ENCODE assay signal across 1 cellular context in genomic region chr6:100880901-100881706, GRCh38.
A peak's percentile ranks its signal among the peaks of the same experiment; 100 is the strongest.
TF ChIP-seq lines count a peak whose summit lies in the region.

Gene ASCC3 (minus strand): TSS chr6:100881329. CDS start chr6:100867997, 13,332 bp downstream.

TF ChIP-seq in HEK293, 187 proteins besides CTCF, POLR2A, EP300 and RAD21 (continued from another document and continues in another):
- TF ChIP-seq ZNF398 (tag by site-specific recombination; IDR thresholded peaks at IDR 0.05): peak; percentile 32; the same call in 1 of the 2 replicates
- no peak for TF ChIP-seq ZNF248 (tag by site-specific recombination; IDR thresholded peaks at IDR 0.05)
- no peak for TF ChIP-seq MEIS1 (CRISPR knock-in tag; IDR thresholded peaks at IDR 0.05; ENCODE audit: borderline replicate concordance)
- TF ChIP-seq GLIS1 (tag by site-specific recombination; IDR thresholded peaks at IDR 0.05): no peak; the same call in 1 of the 2 replicates
- TF ChIP-seq KLF8 (tag by site-specific recombination; IDR thresholded peaks at IDR 0.05): peak; percentile 79; the same call in 1 of the 2 replicates
- TF ChIP-seq ZNF645 (tag by site-specific recombination; IDR thresholded peaks at IDR 0.05): no peak
- TF ChIP-seq ZNF335 (tag by site-specific recombination; conservative IDR thresholded peaks at IDR 0.05): peak; percentile 88
- TF ChIP-seq ZNF133 (tag by site-specific recombination; IDR thresholded peaks at IDR 0.05): no peak
- TF ChIP-seq YY2 (tag by site-specific recombination; IDR thresholded peaks at IDR 0.05): no peak
- no peak for TF ChIP-seq ZNF704 (tag by site-specific recombination; IDR thresholded peaks at IDR 0.05)
- TF ChIP-seq WT1 (tag by site-specific recombination; IDR thresholded peaks at IDR 0.05): no peak
- no peak for TF ChIP-seq ZNF121 (tag by site-specific recombination; IDR thresholded peaks at IDR 0.05)
- TF ChIP-seq ZNF677 (tag by site-specific recombination; IDR thresholded peaks at IDR 0.05): no peak
- no peak for TF ChIP-seq ZNF747 (tag by site-specific recombination; IDR thresholded peaks at IDR 0.05)
- TF ChIP-seq SP3 (tag by site-specific recombination; IDR thresholded peaks at IDR 0.05): peak; percentile 80
- TF ChIP-seq GLI2 (tag by site-specific recombination; IDR thresholded peaks at IDR 0.05; ENCODE audit: borderline replicate concordance, low read depth): no peak
- TF ChIP-seq ZNF18 (tag by site-specific recombination; IDR thresholded peaks at IDR 0.05): peak; percentile 38; the same call in 1 of the 2 replicates
- TF ChIP-seq ZBTB17 (tag by site-specific recombination; IDR thresholded peaks at IDR 0.05): peak; percentile 83
- peak; percentile 68 for TF ChIP-seq ZXDB (tag by site-specific recombination; IDR thresholded peaks at IDR 0.05)
- no peak for TF ChIP-seq ZNF24 (tag by site-specific recombination; IDR thresholded peaks at IDR 0.05)
- TF ChIP-seq BCL6B (tag by site-specific recombination; IDR thresholded peaks at IDR 0.05): no peak
- no peak for TF ChIP-seq TCF7L2 (IDR thresholded peaks at IDR 0.05; ENCODE audit: borderline replicate concordance, low read depth, low read length)
- no peak for TF ChIP-seq ZNF114 (tag by site-specific recombination; IDR thresholded peaks at IDR 0.05)
- no peak for TF ChIP-seq OSR2 (tag by site-specific recombination; IDR thresholded peaks at IDR 0.05)
- TF ChIP-seq GFI1B (tag by site-specific recombination; IDR thresholded peaks at IDR 0.05): no peak
- peak; percentile 59 for TF ChIP-seq ZNF366 (tag by site-specific recombination; conservative IDR thresholded peaks at IDR 0.05)
- TF ChIP-seq ZNF792 (tag by site-specific recombination; IDR thresholded peaks at IDR 0.05): peak; percentile 90; the same call in 1 of the 2 replicates
- peak; percentile 90 for TF ChIP-seq SP7 (tag by site-specific recombination; IDR thresholded peaks at IDR 0.05)
- TF ChIP-seq ZNF416 (tag by site-specific recombination; IDR thresholded peaks at IDR 0.05): no peak
- no peak for TF ChIP-seq ZNF223 (tag by site-specific recombination; IDR thresholded peaks at IDR 0.05)
- TF ChIP-seq ZNF626 (tag by site-specific recombination; IDR thresholded peaks at IDR 0.05): no peak
- no peak for TF ChIP-seq ZNF513 (tag by site-specific recombination; IDR thresholded peaks at IDR 0.05)
- no peak for TF ChIP-seq ZNF707 (tag by site-specific recombination; IDR thresholded peaks at IDR 0.05)
- no peak for TF ChIP-seq ZNF184 (tag by site-specific recombination; IDR thresholded peaks at IDR 0.05)
- TF ChIP-seq HIC1 (tag by site-specific recombination; IDR thresholded peaks at IDR 0.05): peak; percentile 53; the same call in 1 of the 2 replicates
- TF ChIP-seq KLF9 (tag by site-specific recombination; IDR thresholded peaks at IDR 0.05; ENCODE audit: low read depth): peak; percentile 67; the same call in 1 of the 2 replicates
- peak; percentile 11; the same call in 1 of the 2 replicates for TF ChIP-seq ZNF518A (tag by site-specific recombination; conservative IDR thresholded peaks at IDR 0.05; ENCODE audit: low read depth)
- no peak for TF ChIP-seq ZNF221 (tag by site-specific recombination; IDR thresholded peaks at IDR 0.05; ENCODE audit: borderline replicate concordance)
- TF ChIP-seq ZFHX2 (tag by site-specific recombination; conservative IDR thresholded peaks at IDR 0.05): peak; percentile 98
- TF ChIP-seq PRDM6 (tag by site-specific recombination; IDR thresholded peaks at IDR 0.05): no peak
- TF ChIP-seq KLF10 (tag by site-specific recombination; IDR thresholded peaks at IDR 0.05): no peak
- TF ChIP-seq ZNF324 (tag by site-specific recombination; IDR thresholded peaks at IDR 0.05): no peak; the same call in none of the 2 replicates
- TF ChIP-seq ZSCAN30 (tag by site-specific recombination; IDR thresholded peaks at IDR 0.05): peak; percentile 74
- TF ChIP-seq ZNF274 (IDR thresholded peaks at IDR 0.05; ENCODE audit: low read length): no peak
- TF ChIP-seq ZNF274 (tag by site-specific recombination; IDR thresholded peaks at IDR 0.05; ENCODE audit: borderline replicate concordance): no peak
- TF ChIP-seq ZNF132 (tag by site-specific recombination; IDR thresholded peaks at IDR 0.05; ENCODE audit: borderline replicate concordance): no peak
- TF ChIP-seq ZBTB7A (tag by site-specific recombination; IDR thresholded peaks at IDR 0.05; ENCODE audit: low read depth): no peak
- TF ChIP-seq ZIC2 (tag by site-specific recombination; IDR thresholded peaks at IDR 0.05): no peak
